In the genomic region with DNA sequence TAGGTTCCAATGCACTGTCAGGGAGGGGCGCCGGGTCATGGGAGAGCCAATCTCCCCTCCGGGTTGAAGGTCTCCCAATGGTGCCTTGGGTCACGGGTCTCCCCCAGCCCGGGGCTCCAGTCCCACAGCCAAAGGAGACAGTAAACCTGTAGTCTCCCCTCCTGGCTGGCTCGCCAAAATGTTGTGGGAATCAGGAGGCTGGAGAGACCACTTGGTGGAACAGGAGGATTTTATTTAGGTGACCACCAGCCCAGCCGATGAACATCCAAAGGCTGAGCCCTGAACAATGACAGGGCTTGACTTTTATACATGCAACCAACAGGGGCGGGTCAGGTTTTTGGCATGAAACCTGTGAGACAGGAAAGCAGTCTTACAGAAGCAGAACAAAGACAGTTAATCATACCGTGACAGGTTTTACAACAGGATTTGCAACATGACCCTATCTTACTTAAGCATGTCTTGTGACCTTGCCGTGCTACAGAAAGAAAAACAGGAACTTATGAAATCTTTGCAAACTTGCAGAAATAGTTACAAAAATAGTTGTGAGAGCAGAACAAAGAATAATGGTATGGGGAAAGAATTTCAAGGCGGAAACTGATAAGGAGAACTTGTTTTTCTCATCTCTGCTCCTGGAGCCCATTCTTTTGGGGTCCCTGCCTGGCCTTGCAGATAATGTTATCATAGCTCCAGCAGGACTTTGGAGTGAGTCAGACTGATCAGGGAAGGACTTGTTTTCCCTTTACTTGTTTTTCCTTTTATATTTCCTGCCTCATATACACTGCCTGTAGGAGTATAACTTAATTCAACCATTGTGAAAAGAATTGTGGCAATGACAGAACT, we compare ENCODE assay signal across 1 cellular context.
TF ChIP-seq lines count a peak whose summit lies in the region.

No MANE protein-coding gene starts in this region.

TF ChIP-seq in GM12878, 131 proteins besides CTCF, POLR2A, EP300 and RAD21 (continued from another document):
- TF ChIP-seq, protein P1, sequence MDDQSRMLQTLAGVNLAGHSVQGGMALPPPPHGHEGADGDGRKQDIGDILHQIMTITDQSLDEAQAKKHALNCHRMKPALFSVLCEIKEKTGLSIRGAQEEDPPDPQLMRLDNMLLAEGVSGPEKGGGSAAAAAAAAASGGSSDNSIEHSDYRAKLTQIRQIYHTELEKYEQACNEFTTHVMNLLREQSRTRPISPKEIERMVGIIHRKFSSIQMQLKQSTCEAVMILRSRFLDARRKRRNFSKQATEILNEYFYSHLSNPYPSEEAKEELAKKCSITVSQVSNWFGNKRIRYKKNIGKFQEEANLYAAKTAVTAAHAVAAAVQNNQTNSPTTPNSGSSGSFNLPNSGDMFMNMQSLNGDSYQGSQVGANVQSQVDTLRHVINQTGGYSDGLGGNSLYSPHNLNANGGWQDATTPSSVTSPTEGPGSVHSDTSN (IDR thresholded peaks at IDR 0.05; ENCODE audit: insufficient replicate concordance, low read depth, low read length): peak; percentile 40
- TF ChIP-seq, protein P2, sequence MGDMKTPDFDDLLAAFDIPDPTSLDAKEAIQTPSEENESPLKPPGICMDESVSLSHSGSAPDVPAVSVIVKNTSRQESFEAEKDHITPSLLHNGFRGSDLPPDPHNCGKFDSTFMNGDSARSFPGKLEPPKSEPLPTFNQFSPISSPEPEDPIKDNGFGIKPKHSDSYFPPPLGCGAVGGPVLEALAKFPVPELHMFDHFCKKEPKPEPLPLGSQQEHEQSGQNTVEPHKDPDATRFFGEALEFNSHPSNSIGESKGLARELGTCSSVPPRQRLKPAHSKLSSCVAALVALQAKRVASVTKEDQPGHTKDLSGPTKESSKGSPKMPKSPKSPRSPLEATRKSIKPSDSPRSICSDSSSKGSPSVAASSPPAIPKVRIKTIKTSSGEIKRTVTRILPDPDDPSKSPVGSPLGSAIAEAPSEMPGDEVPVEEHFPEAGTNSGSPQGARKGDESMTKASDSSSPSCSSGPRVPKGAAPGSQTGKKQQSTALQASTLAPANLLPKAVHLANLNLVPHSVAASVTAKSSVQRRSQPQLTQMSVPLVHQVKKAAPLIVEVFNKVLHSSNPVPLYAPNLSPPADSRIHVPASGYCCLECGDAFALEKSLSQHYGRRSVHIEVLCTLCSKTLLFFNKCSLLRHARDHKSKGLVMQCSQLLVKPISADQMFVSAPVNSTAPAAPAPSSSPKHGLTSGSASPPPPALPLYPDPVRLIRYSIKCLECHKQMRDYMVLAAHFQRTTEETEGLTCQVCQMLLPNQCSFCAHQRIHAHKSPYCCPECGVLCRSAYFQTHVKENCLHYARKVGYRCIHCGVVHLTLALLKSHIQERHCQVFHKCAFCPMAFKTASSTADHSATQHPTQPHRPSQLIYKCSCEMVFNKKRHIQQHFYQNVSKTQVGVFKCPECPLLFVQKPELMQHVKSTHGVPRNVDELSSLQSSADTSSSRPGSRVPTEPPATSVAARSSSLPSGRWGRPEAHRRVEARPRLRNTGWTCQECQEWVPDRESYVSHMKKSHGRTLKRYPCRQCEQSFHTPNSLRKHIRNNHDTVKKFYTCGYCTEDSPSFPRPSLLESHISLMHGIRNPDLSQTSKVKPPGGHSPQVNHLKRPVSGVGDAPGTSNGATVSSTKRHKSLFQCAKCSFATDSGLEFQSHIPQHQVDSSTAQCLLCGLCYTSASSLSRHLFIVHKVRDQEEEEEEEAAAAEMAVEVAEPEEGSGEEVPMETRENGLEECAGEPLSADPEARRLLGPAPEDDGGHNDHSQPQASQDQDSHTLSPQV (IDR thresholded peaks at IDR 0.05): no peak
- TF ChIP-seq BHLHE40 (IDR thresholded peaks at IDR 0.05; ENCODE audit: borderline replicate concordance in 1 of 2, low read depth in 2 of 2, low read length in 1 of 2): peak in 1 of 2 experiments; percentile 38; a peak in 1 of 4 replicates
- TF ChIP-seq SKIL (IDR thresholded peaks at IDR 0.05; ENCODE audit: low read depth, poor library complexity, severe bottlenecking): no peak
- TF ChIP-seq PAX5 (IDR thresholded peaks at IDR 0.05; ENCODE audit: borderline replicate concordance, low read depth, low read length): no peak
- TF ChIP-seq SIN3A (IDR thresholded peaks at IDR 0.05; ENCODE audit: low read depth, low read length): no peak
- TF ChIP-seq CREM (IDR thresholded peaks at IDR 0.05; ENCODE audit: low read depth): no peak
- TF ChIP-seq CHD2 (IDR thresholded peaks at IDR 0.05; ENCODE audit: borderline replicate concordance, low read depth, low read length): no peak
- TF ChIP-seq ATF7 (IDR thresholded peaks at IDR 0.05; ENCODE audit: low read depth): peak; percentile 29; the same call in 1 of the 2 replicates
- no peak for TF ChIP-seq NFYA (IDR thresholded peaks at IDR 0.05; ENCODE audit: borderline replicate concordance, low read depth, low read length)
- TF ChIP-seq MYC (IDR thresholded peaks at IDR 0.05; ENCODE audit: insufficient read depth, insufficient read length, insufficient replicate concordance, low read length, severe bottlenecking): no peak
- no peak for TF ChIP-seq POLR2AphosphoS5 (IDR thresholded peaks at IDR 0.05; ENCODE audit: low read length)
- no peak for TF ChIP-seq PRDM15 (CRISPR knock-in tag; IDR thresholded peaks at IDR 0.05)
- TF ChIP-seq NFXL1 (IDR thresholded peaks at IDR 0.05; ENCODE audit: borderline replicate concordance): no peak
- no peak for TF ChIP-seq TBL1XR1 (IDR thresholded peaks at IDR 0.05; ENCODE audit: low read depth, low read length)
- TF ChIP-seq HCFC1 (IDR thresholded peaks at IDR 0.05; ENCODE audit: low read length): no peak
- no peak for TF ChIP-seq ZNF687 (IDR thresholded peaks at IDR 0.05)
- no peak for TF ChIP-seq ZNF217 (IDR thresholded peaks at IDR 0.05)
- no peak for TF ChIP-seq NFIC (IDR thresholded peaks at IDR 0.05; ENCODE audit: low read depth, low read length)
- TF ChIP-seq REST (IDR thresholded peaks at IDR 0.05; ENCODE audit: low read depth, low read length): no peak
- no peak for TF ChIP-seq CHD4 (IDR thresholded peaks at IDR 0.05)
- TF ChIP-seq BMI1 (IDR thresholded peaks at IDR 0.05; ENCODE audit: borderline replicate concordance): no peak
- 0 out of 2 replicates have a peak, but pooled peaks have one; percentile 12 for TF ChIP-seq CREB1 (IDR thresholded peaks at IDR 0.05; ENCODE audit: low read depth)
- TF ChIP-seq MEF2B (IDR thresholded peaks at IDR 0.05; ENCODE audit: partially characterized antibody, poor library complexity, severe bottlenecking): peak; percentile 23
- TF ChIP-seq, protein P3, sequence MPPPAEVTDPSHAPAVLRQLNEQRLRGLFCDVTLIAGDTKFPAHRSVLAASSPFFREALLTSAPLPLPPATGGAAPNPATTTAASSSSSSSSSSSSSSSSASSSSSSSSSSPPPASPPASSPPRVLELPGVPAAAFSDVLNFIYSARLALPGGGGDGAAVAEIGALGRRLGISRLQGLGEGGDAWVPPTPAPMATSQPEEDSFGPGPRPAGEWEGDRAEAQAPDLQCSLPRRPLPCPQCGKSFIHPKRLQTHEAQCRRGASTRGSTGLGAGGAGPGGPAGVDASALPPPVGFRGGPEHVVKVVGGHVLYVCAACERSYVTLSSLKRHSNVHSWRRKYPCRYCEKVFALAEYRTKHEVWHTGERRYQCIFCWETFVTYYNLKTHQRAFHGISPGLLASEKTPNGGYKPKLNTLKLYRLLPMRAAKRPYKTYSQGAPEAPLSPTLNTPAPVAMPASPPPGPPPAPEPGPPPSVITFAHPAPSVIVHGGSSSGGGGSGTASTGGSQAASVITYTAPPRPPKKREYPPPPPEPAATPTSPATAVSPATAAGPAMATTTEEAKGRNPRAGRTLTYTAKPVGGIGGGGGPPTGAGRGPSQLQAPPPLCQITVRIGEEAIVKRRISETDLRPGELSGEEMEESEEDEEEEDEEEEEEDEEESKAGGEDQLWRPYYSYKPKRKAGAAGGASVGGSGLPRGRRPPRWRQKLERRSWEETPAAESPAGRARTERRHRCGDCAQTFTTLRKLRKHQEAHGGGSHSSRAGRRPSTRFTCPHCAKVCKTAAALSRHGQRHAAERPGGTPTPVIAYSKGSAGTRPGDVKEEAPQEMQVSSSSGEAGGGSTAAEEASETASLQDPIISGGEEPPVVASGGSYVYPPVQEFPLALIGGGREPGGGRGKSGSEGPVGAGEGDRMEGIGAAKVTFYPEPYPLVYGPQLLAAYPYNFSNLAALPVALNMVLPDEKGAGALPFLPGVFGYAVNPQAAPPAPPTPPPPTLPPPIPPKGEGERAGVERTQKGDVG (CRISPR knock-in tag; IDR thresholded peaks at IDR 0.05): no peak
